In genomic region chr11:93507517-93507916, GRCh38 we compare ENCODE assay signal across 20 cellular contexts. TPM values are rescaled to one million over a fixed set of nuclear protein-coding genes. Genes with fewer than 3 reads are reported as not detected.
DNase-seq lines count a peak whose midpoint lies in the region; ATAC-seq, FAIRE-seq and TF ChIP-seq lines count a peak whose summit lies in the region.
"Had no signal": no experiment of that assay in that cellular context is flagged by ENCODE, and none has a peak within 500 bp of the region (broad histone marks: within the 10 kb centered on the region; RNA-seq: fewer than 3 reads in every experiment).

No MANE protein-coding gene starts in this region.

- no TSS peak for BruUV-seq in HepG2 (replicated peaks; lab: Mats Ljungman, UMichigan)

- H3K4me2 ChIP-seq in HepG2 (ENCODE audit: low read depth, low read length) = no peak overlapping the region
- H3K4me2 ChIP-seq: A549; BLaER1 treated with 17β-estradiol and CSF1 and Interleukin-3, amounts not matched to agents 10 nM and 100 nM had no signal

- H3K9me3 ChIP-seq in liver (ENCODE audit: control insufficient read depth in 4 of 4, low read length in 3 of 4) = no peaks in the 10 kb centered on the region
- H3K9me3 ChIP-seq in HepG2 (ENCODE audit: low read length) = no peaks in the 10 kb centered on the region
- no peaks in the 10 kb centered on the region for H3K9me3 ChIP-seq in small intestine (ENCODE audit: control insufficient read depth, low read depth)
- H3K9me3 ChIP-seq: A549, Caco-2 had no signal

- peak overlapping the region in 1 of 2 donors; percentile 44 for H3K27ac ChIP-seq in liver (ENCODE audit: low read depth in 1 of 2, low read length in 2 of 2)
- no peak overlapping the region for H3K27ac ChIP-seq in HepG2 (ENCODE audit: extremely low read length, insufficient read depth, low read length)
- no peak overlapping the region for H3K27ac ChIP-seq in small intestine (ENCODE audit: low read depth in 1 of 2, low read length in 1 of 2)
- H3K27ac ChIP-seq: A549; BLaER1 treated with 17β-estradiol and CSF1 and Interleukin-3, amounts not matched to agents 10 nM and 100 nM; C4-2B had no signal

- ATAC-seq in HepG2 (no peak), left lobe of liver (peak; percentile 58)
- ATAC-seq: A549; CD8-positive, alpha-beta T cell had no signal

- DNase-seq in HepG2 (ENCODE audit: low spot score) (no peak), left lobe of liver (ENCODE audit: low spot score) (no peak), small intestine (peak; percentile 63), SIG-M5 treated with dmso at 0.1 percent for 504 hours (lab: John Stamatoyannopoulos, UW; ENCODE audit: unreplicated experiment) (no peak)
- DNase-seq in activated effector memory CD4-positive, alpha-beta T cell treated with Interleukin-2 at 50 U/mL for 16 hours = no peak
- DNase-seq: AML-193; Caco-2; Calu3; CD4-positive, alpha-beta T cell; CD8-positive, alpha-beta T cell; DMS79 treated with DMSO at 0.1 percent for 48 hours; GF-D8 had no signal

- no peak for FAIRE-seq in HepG2 (lab: Jason Lieb, UNC)
- no peak for FAIRE-seq in small intestine (lab: Jason Lieb, UNC)
- FAIRE-seq: A549, D721Med, G401.6, GM12891, GM19239 had no signal

- TF ChIP-seq RAD21 in liver (IDR thresholded peaks at IDR 0.05) (no peak), HepG2 (CRISPR knock-in tag; IDR thresholded peaks at IDR 0.05) (no peak)

- POLR2A ChIA-PET in HepG2 (lab: Yijun Ruan, JAX) = no interaction called here

- no peak for TF ChIP-seq POLR2A in HepG2 (IDR thresholded peaks at IDR 0.05; ENCODE audit: insufficient read depth in 1 of 2, low read depth in 2 of 2, low read length in 2 of 2)

- H3K79me2 ChIP-seq in HepG2 (ENCODE audit: insufficient read depth, low read length) = peaks cover 4% of the 10 kb centered on the region

- H3K4me1 ChIP-seq in liver (ENCODE audit: control insufficient read depth in 4 of 4, insufficient read depth in 4 of 4, low read length in 3 of 4) (peaks cover 8 to 50% (median 40%) of the 10 kb centered on the region in 4 donors), HepG2 (ENCODE audit: insufficient read depth, low read length) (peaks cover 10% of the 10 kb centered on the region), small intestine (ENCODE audit: control insufficient read depth in 2 of 2, insufficient read depth in 1 of 2, low read depth in 1 of 2, low read length in 1 of 2) (peaks cover 0 to 2% of the 10 kb centered on the region in 2 donors)
- H3K4me1 ChIP-seq: Caco-2 had no signal

- TF ChIP-seq CTCF in liver (IDR thresholded peaks at IDR 0.05; ENCODE audit: low read depth, low read length, missing input control) = no peak
- no peak for TF ChIP-seq CTCF in HepG2 (CRISPR knock-in tag; IDR thresholded peaks at IDR 0.05)

- no peaks in the 10 kb centered on the region for H3K27me3 ChIP-seq in liver (ENCODE audit: control insufficient read depth in 4 of 4, insufficient read depth in 4 of 4, low read length in 3 of 4)
- H3K27me3 ChIP-seq in HepG2 (ENCODE audit: control insufficient read depth in 1 of 2, insufficient read depth in 2 of 2, low read length in 2 of 2) = no peaks in the 10 kb centered on the region
- no peaks in the 10 kb centered on the region for H3K27me3 ChIP-seq in small intestine (ENCODE audit: control insufficient read depth in 2 of 2, insufficient read depth in 2 of 2, low read length in 2 of 2)
- H3K27me3 ChIP-seq: BLaER1 treated with 17β-estradiol and CSF1 and Interleukin-3, amounts not matched to agents 10 nM and 100 nM had no signal

- H3K9ac ChIP-seq in liver (ENCODE audit: low read depth in 1 of 2, low read length in 2 of 2) (no peak overlapping the region), HepG2 (ENCODE audit: insufficient read depth, low read depth, low read length) (no peak overlapping the region)
- H3K9ac ChIP-seq: BLaER1 treated with 17β-estradiol and CSF1 and Interleukin-3, amounts not matched to agents 10 nM and 100 nM had no signal

- no peak overlapping the region for H2AFZ ChIP-seq in HepG2 (ENCODE audit: low read length)

- in situ Hi-C loops in HepG2 (cut with HindIII; ENCODE audit: extremely low pct_ligation_motif_present, low pct_unique_long_range_greater_than_20kb) = no loop called here

- H3K4me3 ChIP-seq in liver (ENCODE audit: low read depth in 1 of 3, low read length in 3 of 3) (no peak overlapping the region), HepG2 (replicated peaks in 1 of 3; ENCODE audit: insufficient read depth in 1 of 3, low read depth in 2 of 3, low read length in 3 of 3) (no peak overlapping the region), small intestine (ENCODE audit: low read depth in 1 of 2, low read length in 2 of 2) (no peak overlapping the region)
- H3K4me3 ChIP-seq: A549; BLaER1 treated with 17β-estradiol and CSF1 and Interleukin-3, amounts not matched to agents 10 nM and 100 nM had no signal

- H3K36me3 ChIP-seq in liver (ENCODE audit: control insufficient read depth in 4 of 4, insufficient read depth in 3 of 4, low read depth in 1 of 4, low read length in 3 of 4) (peaks cover 0 to 3% (median 1%) of the 10 kb centered on the region in 4 donors), HepG2 (replicated peaks in 1 of 2; ENCODE audit: control insufficient read depth in 1 of 2, insufficient read depth in 2 of 2, low read length in 2 of 2) (no peaks in the 10 kb centered on the region; a peak in 1 of 5 replicates), small intestine (ENCODE audit: control insufficient read depth in 2 of 2, insufficient read depth in 2 of 2, low read length in 2 of 2) (peaks cover 0 to 3% of the 10 kb centered on the region in 2 donors)

- intact Hi-C loops in HepG2 (cut with micrococcal nuclease; ENCODE audit: unreplicated experiment) = no loop called here

- no peaks in the 10 kb centered on the region for H4K20me1 ChIP-seq in HepG2 (ENCODE audit: insufficient read depth, low read length)

- CTCF ChIA-PET in HepG2 (lab: Yijun Ruan, JAX; ENCODE audit: low intra/inter-chr PET ratio, low total read pairs) = no interaction called here

- TF ChIP-seq EP300 in HepG2 (IDR thresholded peaks at IDR 0.05; ENCODE audit: low read depth in 2 of 2, low read length in 2 of 2) = no peak
- no peak for TF ChIP-seq EP300 in HepG2 (CRISPR knock-in tag; IDR thresholded peaks at IDR 0.05; ENCODE audit: borderline replicate concordance)

- WGBS in liver = 59% methylated on average over 1 of the region's 1 CpG
- WGBS in HepG2 (ENCODE audit: low lambda C conversion rate) = 100% methylated on average over 1 of the region's 1 CpG
- 48 to 71% (median 62%) methylated on average over 1 of the region's 1 CpG for WGBS in small intestine, 3 donors

TF ChIP-seq in HepG2, 621 proteins besides CTCF, POLR2A, EP300 and RAD21:
- TF ChIP-seq ZNF292 (CRISPR knock-in tag; IDR thresholded peaks at IDR 0.05; ENCODE audit: borderline replicate concordance, low read depth) (no peak), DMAP1 (CRISPR knock-in tag; IDR thresholded peaks at IDR 0.05) (no peak), SIX4 (CRISPR knock-in tag; IDR thresholded peaks at IDR 0.05) (no peak), MXI1 (IDR thresholded peaks at IDR 0.05; ENCODE audit: borderline replicate concordance, low read depth, low read length) (no peak), ATF1 (CRISPR knock-in tag; IDR thresholded peaks at IDR 0.05) (no peak), ZBTB7A (CRISPR knock-in tag; IDR thresholded peaks at IDR 0.05) (no peak)

RNA-seq across cellular contexts. Expression of gene SMCO4, which starts 35.7 kb away (rescaled TPM):
- total RNA-seq in liver = 10 to 100 TPM; 21.2 to 36.4 TPM
- 10 to 100 TPM; 59.4 to 98.8 TPM for polyA plus RNA-seq in liver
- 26.8 and 28.5 TPM in 2 replicates for total RNA-seq in HepG2 (2016; rRNA removed; fragmentation: Illumina TruSeq; extraction: Trizol)
- total RNA-seq in HepG2 (2016; cell fraction: cytosol; rRNA removed; fragmentation: Illumina TruSeq; extraction: Trizol; ENCODE audit: low read depth) = 32.8 and 44.9 TPM in 2 replicates
- total RNA-seq in HepG2 (2016; cell fraction: insoluble cytoplasmic fraction; rRNA removed; fragmentation: Illumina TruSeq; extraction: Trizol) = 24.0 and 27.8 TPM in 2 replicates
- total RNA-seq in HepG2 (2016; cell fraction: membrane; rRNA removed; fragmentation: Illumina TruSeq; extraction: Trizol) = 39.9 and 58.1 TPM in 2 replicates
- total RNA-seq in HepG2 (2016; cell fraction: nucleus; rRNA removed; fragmentation: Illumina TruSeq; extraction: Trizol) = 9.4 and 14.7 TPM in 2 replicates
- polyA plus RNA-seq in HepG2 (2011; rRNA removed) = 10.6 and 11.7 TPM in 2 replicates
- 8.0 and 8.3 TPM in 2 replicates for polyA plus RNA-seq in HepG2 (2011; cell fraction: cytosol; rRNA removed)
- 7.7 and 10.0 TPM in 2 replicates for polyA plus RNA-seq in HepG2 (2011; cell fraction: nucleus; rRNA removed)
- 19.1 and 21.9 TPM in 2 replicates for polyA plus RNA-seq in HepG2 (2012)
- polyA plus RNA-seq in HepG2 (2016; cell fraction: cytosol; fragmentation: Illumina TruSeq; extraction: Trizol; ENCODE audit: low read depth) = 45.6 and 73.6 TPM in 2 replicates
- polyA plus RNA-seq in HepG2 (2016; cell fraction: insoluble cytoplasmic fraction; fragmentation: Illumina TruSeq; extraction: Trizol; ENCODE audit: low read depth) = 34.5 and 47.2 TPM in 2 replicates
- 48.5 and 75.7 TPM in 2 replicates for polyA plus RNA-seq in HepG2 (2016; cell fraction: membrane; fragmentation: Illumina TruSeq; extraction: Trizol; ENCODE audit: low read depth)
- 26.9 and 36.1 TPM in 2 replicates for polyA plus RNA-seq in HepG2 (2016; cell fraction: nucleus; fragmentation: Illumina TruSeq; extraction: Trizol; ENCODE audit: insufficient read depth, low read depth)
- 1.9 and 16.7 TPM in 2 replicates for polyA minus RNA-seq in HepG2 (2011; rRNA and poly(A)+ RNA removed; ENCODE audit: low replicate concordance)
- 3.5 TPM in 1 of 2 replicates, not detected in the other for polyA minus RNA-seq in HepG2 (2011; cell fraction: cytosol; rRNA and poly(A)+ RNA removed)
- polyA minus RNA-seq in HepG2 (2011; cell fraction: nucleus; rRNA and poly(A)+ RNA removed) = 2.2 and 6.6 TPM in 2 replicates
- 48.7 TPM for total RNA-seq in left lobe of liver
- polyA plus RNA-seq in small intestine = 100 to 1,000 TPM in 2 of 3 donors, 10 to 100 TPM in 1; 51.0 to 207 (median 139) TPM
